13 cellular contexts compared by ENCODE assay signal in the genomic region with DNA sequence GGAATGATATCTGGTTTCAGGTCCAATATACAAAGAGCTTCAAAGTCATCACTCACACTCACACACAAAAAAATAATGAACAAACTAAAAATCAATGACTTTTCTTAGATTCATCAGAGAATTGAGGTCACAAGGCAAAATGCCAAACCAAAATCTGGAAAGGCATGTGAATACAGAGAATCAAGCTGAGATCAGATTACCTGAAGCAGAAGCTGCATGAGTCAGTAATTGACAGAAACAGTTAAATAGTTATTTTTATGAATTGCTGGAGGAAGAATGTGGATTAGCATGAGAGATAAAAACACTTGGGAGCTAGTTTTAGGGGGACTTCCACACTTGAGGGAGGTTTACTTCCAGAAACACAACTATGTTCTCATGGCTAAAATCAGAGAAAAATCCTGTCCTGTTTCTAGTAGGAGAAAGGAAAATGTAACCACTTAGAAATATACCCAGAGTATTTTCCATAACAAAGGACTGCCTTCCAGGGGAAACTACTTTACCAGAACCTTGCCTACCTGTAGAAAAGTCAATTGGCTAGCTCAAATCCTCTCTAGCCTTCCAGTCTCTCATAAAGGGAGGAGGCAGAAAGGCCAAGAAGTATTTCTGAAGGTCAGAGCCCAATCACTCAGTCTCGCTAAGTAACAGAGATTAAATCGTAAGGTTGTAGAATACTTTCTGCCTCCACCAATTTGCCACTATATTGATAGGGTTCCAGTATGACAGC.
DNase-seq lines count a peak whose midpoint lies in the region; FAIRE-seq and TF ChIP-seq lines count a peak whose summit lies in the region.
"Had no signal": no experiment of that assay in that cellular context is flagged by ENCODE, and none has a peak within 500 bp of the region (broad histone marks: within the 10 kb centered on the region; RNA-seq: fewer than 3 reads in every experiment).

No MANE protein-coding gene starts in this region.

- no peak for DNase-seq in H54 (ENCODE audit: insufficient read length, low spot score)
- DNase-seq in NCI-H446 treated with DMSO at 0.1 percent for 48 hours (lab: John Stamatoyannopoulos, UW) = peak; percentile 78
- DNase-seq in epithelial cell of esophagus (ENCODE audit: low read depth) = peak; percentile 74
- no peak for DNase-seq in osteocyte (ENCODE audit: extremely low spot score, unreplicated experiment)
- DNase-seq in WERI-Rb-1 = no peak
- no peak for DNase-seq in mucosa of gallbladder (ENCODE audit: low spot score)
- no peak for DNase-seq in stimulated activated CD4-positive, alpha-beta T cell treated with anti-CD3 and anti-CD28 coated beads, Interleukin-15, amount 100 ng/mL, for 24 hours
- DNase-seq in NCI-H1092 (lab: John Stamatoyannopoulos, UW) = no peak
- DNase-seq: activated CD8-positive, alpha-beta T cell treated with anti-CD3 and anti-CD28 coated beads, Interleukin-2, amount 10 ng/mL, durations not matched to agents 7 days and 5 days; head of caudate nucleus; natural killer cell; NCI-H2081 treated with DMSO at 0.1 percent for 48 hours; stimulated activated CD4-positive, alpha-beta T cell treated with anti-CD3 and anti-CD28 coated beads, Interleukin-4, amount 100 ng/mL, for 1 hour had no signal

- no peak overlapping the region for H3K27ac ChIP-seq in WERI-Rb-1

- no peak for TF ChIP-seq POLR2A in H54 (IDR thresholded peaks at IDR 0.05; ENCODE audit: low read depth, low read length)

- no peaks in the 10 kb centered on the region for H3K36me3 ChIP-seq in WERI-Rb-1

- no peaks in the 10 kb centered on the region for H3K27me3 ChIP-seq in WERI-Rb-1 (ENCODE audit: insufficient read depth, low read depth, severe bottlenecking)

- H3K4me3 Mint-ChIP-seq in osteocyte (ENCODE audit: unreplicated experiment) = no peak overlapping the region
- H3K4me3 Mint-ChIP-seq: activated CD8-positive, alpha-beta T cell treated with anti-CD3 and anti-CD28 coated beads, Interleukin-2, amount 10 ng/mL, durations not matched to agents 7 days and 5 days; natural killer cell had no signal

- peaks cover 30% of the 10 kb centered on the region for H3K9me3 Mint-ChIP-seq in osteocyte (ENCODE audit: unreplicated experiment)

- peak; percentile 60 for FAIRE-seq in H54 (lab: Jason Lieb, UNC)

- TF ChIP-seq CTCF in epithelial cell of esophagus (IDR thresholded peaks at IDR 0.05; ENCODE audit: insufficient read depth, low read depth, low read length, missing control alignments) (no peak), osteocyte (IDR thresholded peaks at IDR 0.05) (no peak), WERI-Rb-1 (IDR thresholded peaks at IDR 0.05; ENCODE audit: low read depth, low read length) (no peak)

- H3K4me1 Mint-ChIP-seq in osteocyte (ENCODE audit: unreplicated experiment) = peaks cover 20% of the 10 kb centered on the region
- H3K4me1 Mint-ChIP-seq: natural killer cell had no signal

- H3K36me3 Mint-ChIP-seq in osteocyte (ENCODE audit: unreplicated experiment) = peaks cover 3% of the 10 kb centered on the region
- H3K36me3 Mint-ChIP-seq: natural killer cell had no signal

- H3K4me3 ChIP-seq in epithelial cell of esophagus (ENCODE audit: low read length) = no peak overlapping the region
- H3K4me3 ChIP-seq in WERI-Rb-1 (ENCODE audit: low read depth, low read length) = no peak overlapping the region

- no peaks in the 10 kb centered on the region for H3K27me3 Mint-ChIP-seq in osteocyte (ENCODE audit: unreplicated experiment)

- peak overlapping the region; percentile 21 for H3K27ac Mint-ChIP-seq in osteocyte (ENCODE audit: unreplicated experiment)
- H3K27ac Mint-ChIP-seq: activated CD8-positive, alpha-beta T cell treated with anti-CD3 and anti-CD28 coated beads, Interleukin-2, amount 10 ng/mL, durations not matched to agents 7 days and 5 days; natural killer cell had no signal

- peaks cover 23% of the 10 kb centered on the region for H3K9me3 ChIP-seq in WERI-Rb-1 (ENCODE audit: severe bottlenecking)

Comparison
In these comparisons a context has a peak if more than half of its experiments do, and no peak if none do; other contexts are left out.
1. DNase-seq: peak in NCI-H446 treated with DMSO at 0.1 percent for 48 hours (single experiment) and epithelial cell of esophagus (single experiment); none in H54 (single experiment), osteocyte (single experiment), WERI-Rb-1 (single experiment), mucosa of gallbladder (single experiment), stimulated activated CD4-positive, alpha-beta T cell treated with anti-CD3 and anti-CD28 coated beads, Interleukin-15, amount 100 ng/mL, for 24 hours (single experiment) and NCI-H1092 (single experiment).